Comparison of ENCODE assay signal across 20 cellular contexts in the genomic region with DNA sequence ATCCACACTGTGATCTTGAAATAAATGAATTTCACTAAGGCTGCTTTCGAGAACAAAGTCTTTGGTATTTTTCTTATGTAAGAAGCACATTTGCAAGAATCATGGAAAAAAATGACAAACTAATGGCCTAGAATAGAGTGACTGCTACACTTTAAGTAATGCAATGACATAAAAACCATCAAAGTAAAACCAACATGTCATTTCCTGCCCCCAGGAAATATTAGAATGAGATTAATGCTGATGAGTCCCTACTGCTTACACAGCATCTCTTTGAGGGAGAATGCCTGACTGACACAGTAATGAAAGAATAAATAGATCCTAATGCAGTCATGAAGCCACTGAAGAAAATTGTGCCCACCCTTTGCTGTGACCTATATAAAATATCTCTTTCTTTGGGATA.
"Had no signal": no experiment of that assay in that cellular context is flagged by ENCODE, and none has a peak within 500 bp of the region (broad histone marks: within the 10 kb centered on the region; RNA-seq: fewer than 3 reads in every experiment).

No MANE protein-coding gene starts in this region.

- H3K4me1 ChIP-seq: esophagus muscularis mucosa, psoas muscle, suprapubic skin, upper lobe of left lung had no signal

- H3K9me3 Mint-ChIP-seq: activated CD4-positive, alpha-beta memory T cell treated with anti-CD3 and anti-CD28 coated beads, Interleukin-2, amount 10 ng/mL, durations not matched to agents 7 days and 5 days; activated naive CD8-positive, alpha-beta T cell treated with anti-CD3 and anti-CD28 coated beads for 36 hours; memory B cell; natural killer cell treated with Interleukin-12 subunit alpha and Interleukin-12 subunit beta and Interleukin-15 and Interleukin-18, amount 100 ng/mL, for 72 hours had no signal

- H3K9me3 ChIP-seq: esophagus muscularis mucosa, psoas muscle, suprapubic skin, upper lobe of left lung had no signal

- H3K4me3 Mint-ChIP-seq: activated CD4-positive, alpha-beta memory T cell treated with anti-CD3 and anti-CD28 coated beads, Interleukin-2, amount 10 ng/mL, durations not matched to agents 7 days and 5 days; activated CD4-positive, alpha-beta T cell treated with anti-CD3 and anti-CD28 coated beads for 36 hours; activated naive CD8-positive, alpha-beta T cell treated with anti-CD3 and anti-CD28 coated beads for 36 hours; memory B cell; natural killer cell treated with Interleukin-12 subunit alpha and Interleukin-12 subunit beta and Interleukin-15 and Interleukin-18, amount 100 ng/mL, for 72 hours had no signal

- H3K27ac ChIP-seq: cardiac muscle cell, esophagus muscularis mucosa, psoas muscle, suprapubic skin, upper lobe of left lung, WERI-Rb-1 had no signal

- FAIRE-seq: colon had no signal

- H3K36me3 Mint-ChIP-seq: activated naive CD8-positive, alpha-beta T cell treated with anti-CD3 and anti-CD28 coated beads for 36 hours; memory B cell; natural killer cell treated with Interleukin-12 subunit alpha and Interleukin-12 subunit beta and Interleukin-15 and Interleukin-18, amount 100 ng/mL, for 72 hours had no signal

- H3K27ac Mint-ChIP-seq: activated CD4-positive, alpha-beta memory T cell treated with anti-CD3 and anti-CD28 coated beads, Interleukin-2, amount 10 ng/mL, durations not matched to agents 7 days and 5 days; activated CD4-positive, alpha-beta T cell treated with anti-CD3 and anti-CD28 coated beads for 36 hours; activated naive CD8-positive, alpha-beta T cell treated with anti-CD3 and anti-CD28 coated beads for 36 hours; memory B cell; natural killer cell treated with Interleukin-12 subunit alpha and Interleukin-12 subunit beta and Interleukin-15 and Interleukin-18, amount 100 ng/mL, for 72 hours had no signal

- H3K4me3 ChIP-seq: cardiac muscle cell, esophagus muscularis mucosa, psoas muscle, suprapubic skin, upper lobe of left lung had no signal

- H3K27me3 Mint-ChIP-seq: activated CD4-positive, alpha-beta memory T cell treated with anti-CD3 and anti-CD28 coated beads, Interleukin-2, amount 10 ng/mL, durations not matched to agents 7 days and 5 days; memory B cell; natural killer cell treated with Interleukin-12 subunit alpha and Interleukin-12 subunit beta and Interleukin-15 and Interleukin-18, amount 100 ng/mL, for 72 hours had no signal

- H3K4me1 Mint-ChIP-seq: activated CD4-positive, alpha-beta memory T cell treated with anti-CD3 and anti-CD28 coated beads, Interleukin-2, amount 10 ng/mL, durations not matched to agents 7 days and 5 days; activated CD4-positive, alpha-beta T cell treated with anti-CD3 and anti-CD28 coated beads for 36 hours; activated naive CD8-positive, alpha-beta T cell treated with anti-CD3 and anti-CD28 coated beads for 36 hours; memory B cell had no signal

- ATAC-seq: activated CD4-positive, alpha-beta T cell treated with anti-CD3 and anti-CD28 coated beads for 36 hours; left lobe of liver; natural killer cell treated with Interleukin-12 subunit alpha and Interleukin-12 subunit beta and Interleukin-15 and Interleukin-18, amount 100 ng/mL, for 72 hours; psoas muscle; sciatic nerve; stimulated activated naive CD8-positive, alpha-beta T cell treated with anti-CD3 and anti-CD28 coated beads, Interleukin-15, Interleukin-2, amounts not matched to agents 100 U/mL and 50 U/mL, for 24 hours had no signal

- H3K36me3 ChIP-seq: cardiac muscle cell, esophagus muscularis mucosa, suprapubic skin, upper lobe of left lung, WERI-Rb-1 had no signal

- H3K27me3 ChIP-seq: cardiac muscle cell, esophagus muscularis mucosa, suprapubic skin, upper lobe of left lung had no signal

- DNase-seq: activated CD4-positive, alpha-beta memory T cell treated with anti-CD3 and anti-CD28 coated beads, Interleukin-2, amount 10 ng/mL, durations not matched to agents 7 days and 5 days; activated CD4-positive, alpha-beta T cell treated with anti-CD3 and anti-CD28 coated beads for 36 hours; activated gamma-delta T cell; activated naive CD8-positive, alpha-beta T cell treated with anti-CD3 and anti-CD28 coated beads for 36 hours; activated T-cell treated with anti-CD3 and anti-CD28 coated beads, Interleukin-2, amount 50 U/mL, for 48 hours; occipital lobe; psoas muscle; stimulated activated CD4-positive, alpha-beta T cell treated with anti-CD3 and anti-CD28 coated beads, Interleukin-12 subunit alpha, Interleukin-12 subunit beta, amount 100 ng/mL, for 4 hours; stimulated activated CD4-positive, alpha-beta T cell treated with anti-CD3 and anti-CD28 coated beads, Interleukin-2, amount 100 ng/mL, for 48 hours; stimulated activated naive CD8-positive, alpha-beta T cell treated with anti-CD3 and anti-CD28 coated beads, Interleukin-15, Interleukin-2, amounts not matched to agents 100 U/mL and 50 U/mL, for 24 hours; upper lobe of left lung; WERI-Rb-1 had no signal
